Comparison of ENCODE assay signal across 8 cellular contexts in genomic region chr10:73998623-73999622, GRCh38. TPM values are rescaled to one million over a fixed set of nuclear protein-coding genes. Genes with fewer than 3 reads are reported as not detected.
DNase-seq lines count a peak whose midpoint lies in the region; ATAC-seq, FAIRE-seq and TF ChIP-seq lines count a peak whose summit lies in the region.

No MANE protein-coding gene starts in this region.

- intact Hi-C loops in K562 (cut with micrococcal nuclease): loop anchor here (1.0 to 5.0 kb wide), 3 partner anchors 22 to 83 kb away; no protein-coding TSS in a partner anchor

- no peak for FAIRE-seq in K562 (lab: Jason Lieb, UNC)

- no peak for TF ChIP-seq EP300 in K562 (IDR thresholded peaks at IDR 0.05; ENCODE audit: low read length)

- H3K27ac ChIP-seq in K562 (ENCODE audit: extremely low read depth, low read depth, low read length): peak overlapping the region; percentile 94

- peak; percentile 65 for DNase-seq in AG08396 (ENCODE audit: low spot score)
- DNase-seq in GM20000 (ENCODE audit: low spot score): peak; percentile 23
- DNase-seq in RKO (ENCODE audit: low spot score): peak; percentile 91
- peak; percentile 51 to 71 (median 69) for DNase-seq in K562 (ENCODE audit: extremely low read depth in 1 of 4, low spot score in 3 of 4)
- peak; percentile 28 for DNase-seq in iPS DF 4.7 (ENCODE audit: extremely low read depth, low spot score)
- DNase-seq in renal cortical epithelial cell (ENCODE audit: low read depth): peak; percentile 90

- no peaks in the 10 kb centered on the region; a peak in 1 of 5 replicates for H3K27me3 ChIP-seq in K562 (ENCODE audit: control insufficient read depth in 2 of 2, insufficient read depth in 2 of 2, low read length in 2 of 2)

- H3K4me1 ChIP-seq in K562 (replicated peaks in 1 of 2; ENCODE audit: control insufficient read depth in 2 of 2, insufficient read depth in 2 of 2, low read length in 2 of 2): peaks cover 43 to 50% of the 10 kb centered on the region in 2 experiments

- H3K79me2 ChIP-seq in K562 (ENCODE audit: control insufficient read depth, insufficient read depth, low read length): peaks cover 61% of the 10 kb centered on the region

- WGBS in K562 (ENCODE audit: insufficient coverage, low coverage, missing lambda C conversion rate): 1% methylated on average over 29 of the region's 36 CpGs

- H3K4me2 ChIP-seq in K562 (ENCODE audit: insufficient read depth, low read length): peak overlapping the region; percentile 99

- 0 out of 4 replicates have a peak, but pooled peaks of 1 of the 2 experiments have one; percentile 14 for TF ChIP-seq RAD21 in K562 (CRISPR knock-in tag; conservative IDR thresholded peaks at IDR 0.05 in 1 of 2, IDR thresholded peaks at IDR 0.05 in 1 of 2)

- H3K9me3 ChIP-seq in K562 (replicated peaks; ENCODE audit: control insufficient read depth, insufficient read depth, low read depth, low read length): no peaks in the 10 kb centered on the region

- H3K9me1 ChIP-seq in K562 (ENCODE audit: control insufficient read depth, insufficient read depth, low read length): no peaks in the 10 kb centered on the region

- H3K36me3 ChIP-seq in K562 (ENCODE audit: control insufficient read depth, insufficient read depth, low read length): peaks cover 37% of the 10 kb centered on the region

- peak overlapping the region; percentile 94 for H3K4me3 ChIP-seq in K562

- in situ Hi-C loops in K562 (cut with MboI): no loop called here

- H4K20me1 ChIP-seq in K562 (replicated peaks; ENCODE audit: control insufficient read depth, insufficient read depth, low read length): peaks cover 19% of the 10 kb centered on the region; the same call in 1 of the 2 replicates

- 0 out of 2 replicates have a peak overlapping the region, but pooled peaks have one; percentile 16 for H2AFZ ChIP-seq in K562 (ENCODE audit: low read depth, low read length)

- CTCF ChIA-PET in K562 (lab: Yijun Ruan, JAX; ENCODE audit: low intra/inter-chr PET ratio): no interaction called here

- ATAC-seq in K562: peak; percentile 17
- no peak for ATAC-seq in HG02970 (IDR thresholded peaks at IDR 0.05; ENCODE audit: low FRiP score, unreplicated experiment)
- no peak for ATAC-seq in HG03439 (IDR thresholded peaks at IDR 0.05; ENCODE audit: unreplicated experiment)

- BruUV-seq in K562 (replicated peaks; lab: Mats Ljungman, UMichigan): no TSS peak

- H3K9ac ChIP-seq in K562 (ENCODE audit: insufficient read depth in 1 of 2, low read depth in 2 of 2, low read length in 2 of 2): peak overlapping the region; percentile 95 to 100

- TF ChIP-seq CTCF in GM20000 (IDR thresholded peaks at IDR 0.05; ENCODE audit: extremely low read depth, missing control alignments) (no peak), K562 (IDR thresholded peaks at IDR 0.05 in 2 of 3, conservative IDR thresholded peaks at IDR 0.05 in 1 of 3; ENCODE audit: insufficient read depth in 2 of 3, low read depth in 1 of 3, low read length in 3 of 3) (peak; percentile 14 to 30 (median 22); a peak in 1 of 6 replicates)

- no peak; the same call in 1 of the 2 replicates for TF ChIP-seq POLR2A in K562 (conservative IDR thresholded peaks at IDR 0.05)

- POLR2A ChIA-PET in K562 (lab: Yijun Ruan, JAX): interaction anchor here (0.6 to 8.8 kb wide), 24 partner anchors 7 to 122 kb away, joined by 3 to 109 read pairs (median 4); partner anchors contain the start of gene PLAU

TF ChIP-seq in K562, 482 proteins besides CTCF, POLR2A, EP300 and RAD21 (continues in another document):
- TF ChIP-seq ARHGAP35 (IDR thresholded peaks at IDR 0.05; ENCODE audit: partially characterized antibody) (no peak), ZBTB11 (CRISPR knock-in tag; IDR thresholded peaks at IDR 0.05) (no peak), ZNF41 (CRISPR knock-in tag; conservative IDR thresholded peaks at IDR 0.05) (no peak), SAP30 (IDR thresholded peaks at IDR 0.05; ENCODE audit: borderline replicate concordance, insufficient read depth, low read depth, low read length, poor library complexity, severe bottlenecking) (peak; percentile 59), ZNF76 (CRISPR knock-in tag; IDR thresholded peaks at IDR 0.05; ENCODE audit: borderline replicate concordance) (no peak), IFI16 (CRISPR knock-in tag; IDR thresholded peaks at IDR 0.05) (no peak), ZNF589 (CRISPR knock-in tag; IDR thresholded peaks at IDR 0.05; ENCODE audit: low read depth) (no peak), GATAD2A (IDR thresholded peaks at IDR 0.05) (peak; percentile 61; the same call in 1 of the 2 replicates), TRIM28 (IDR thresholded peaks at IDR 0.05) (no peak), ZBTB17 (CRISPR knock-in tag; IDR thresholded peaks at IDR 0.05) (0 out of 2 replicates have a peak, but pooled peaks have one; percentile 18), BRCA1 (IDR thresholded peaks at IDR 0.05) (no peak), BRCA1 (CRISPR knock-in tag; IDR thresholded peaks at IDR 0.05) (no peak), HCFC1 (IDR thresholded peaks at IDR 0.05; ENCODE audit: low read depth, low read length) (no peak), SMARCA4 (IDR thresholded peaks at IDR 0.05) (peak; percentile 63; the same call in 1 of the 2 replicates), NCOA4 (IDR thresholded peaks at IDR 0.05; ENCODE audit: partially characterized antibody) (no peak), ARID1B (IDR thresholded peaks at IDR 0.05) (peak; percentile 40), TCF15 (CRISPR knock-in tag; IDR thresholded peaks at IDR 0.05) (no peak), SPI1 (IDR thresholded peaks at IDR 0.05; ENCODE audit: borderline replicate concordance, low read depth, low read length) (0 out of 2 replicates have a peak, but pooled peaks have one; percentile 10), CHCHD3 (CRISPR knock-in tag; IDR thresholded peaks at IDR 0.05) (no peak), ZBTB1 (CRISPR knock-in tag; IDR thresholded peaks at IDR 0.05; ENCODE audit: borderline replicate concordance, low read depth) (no peak), DDX20 (tag; IDR thresholded peaks at IDR 0.05; ENCODE audit: low read depth) (no peak), ZNF134 (CRISPR knock-in tag; conservative IDR thresholded peaks at IDR 0.05) (no peak)

RNA-seq across cellular contexts. Expression of gene VCL, which starts 1.0 kb away (rescaled TPM):
- 187 and 268 TPM in 2 replicates for total RNA-seq in K562 (2011; cell fraction: chromatin; rRNA removed; ENCODE audit: low replicate concordance)
- total RNA-seq in K562 (2011; cell fraction: nucleolus; rRNA removed): 123 and 137 TPM in 2 replicates
- 175 and 236 TPM in 2 replicates for total RNA-seq in K562 (2011; cell fraction: nucleoplasm; rRNA removed)
- total RNA-seq in K562 (2014; rRNA removed) (72.0 and 77.3 TPM in 2 replicates), K562 (2014; rRNA removed; fragmentation: Illumina TruSeq; extraction: Trizol) (76.4 and 81.4 TPM in 2 replicates), K562 (2015; rRNA removed; fragmentation: Illumina TruSeq; extraction: Trizol) (84.3 and 87.0 TPM in 2 replicates), K562 (2021) (180 and 186 TPM in 2 replicates), renal cortical epithelial cell (258 and 313 TPM in 2 replicates)
- polyA plus RNA-seq in K562 (2011; rRNA removed) (138 and 154 TPM in 2 replicates), K562 (2014; fragmentation: Illumina TruSeq; extraction: Trizol) (111 and 117 TPM in 2 replicates), K562 (2014; fragmentation: Nextera tagmentation; extraction: Ambion mirVana) (10 to 100 TPM; 29.8 to 53.6 TPM), K562 (2014; rRNA removed) (65.6 and 72.8 TPM in 2 replicates)
- 76.8 and 89.4 TPM in 2 replicates for polyA plus RNA-seq in K562 (2011; cell fraction: cytosol; rRNA removed)
- 176 and 196 TPM in 2 replicates for polyA plus RNA-seq in K562 (2011; cell fraction: nucleus; rRNA removed)
- polyA plus RNA-seq in K562 (2012): 110 TPM in 2 replicates
- 163 and 186 TPM in 2 replicates for polyA minus RNA-seq in K562 (2011; rRNA and poly(A)+ RNA removed)
- 91.8 and 115 TPM in 2 replicates for polyA minus RNA-seq in K562 (2011; cell fraction: cytosol; rRNA and poly(A)+ RNA removed)
- polyA minus RNA-seq in K562 (2011; cell fraction: nucleus; rRNA and poly(A)+ RNA removed): 133 and 174 TPM in 2 replicates

Comparison
In these comparisons a context has a peak if more than half of its experiments do, and no peak if none do; other contexts are left out.
1. DNase-seq: peak in every context shown above with its lines; median percentile 91 in RKO; 90 in renal cortical epithelial cell; 69 in K562; 65 in AG08396; 28 in iPS DF 4.7; 23 in GM20000.